1 cellular context compared by ENCODE assay signal in the genomic region with DNA sequence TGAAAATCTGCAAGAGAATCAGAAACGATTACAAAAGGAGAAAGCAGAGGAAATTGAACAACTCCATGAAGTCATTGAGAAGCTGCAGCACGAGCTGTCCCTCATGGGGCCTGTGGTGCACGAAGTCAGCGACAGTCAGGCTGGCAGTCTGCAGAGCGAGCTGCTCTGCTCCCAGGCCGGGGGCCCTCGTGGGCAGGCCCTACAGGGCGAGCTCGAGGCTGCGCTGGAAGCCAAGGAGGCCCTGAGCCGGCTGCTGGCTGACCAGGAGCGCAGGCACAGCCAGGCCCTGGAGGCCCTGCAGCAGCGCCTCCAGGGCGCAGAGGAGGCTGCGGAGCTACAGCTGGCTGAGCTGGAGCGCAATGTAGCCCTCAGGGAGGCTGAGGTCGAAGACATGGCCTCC.
TF ChIP-seq lines count a peak whose summit lies in the region.

No MANE protein-coding gene starts in this region.

TF ChIP-seq in HCT116, 20 proteins besides CTCF, POLR2A, EP300 and RAD21:
- TF ChIP-seq SRF (IDR thresholded peaks at IDR 0.05; ENCODE audit: low read depth) (no peak), SP1 (IDR thresholded peaks at IDR 0.05; ENCODE audit: low read depth) (no peak), ZNF274 (IDR thresholded peaks at IDR 0.05; ENCODE audit: low read depth, low read length) (no peak), SIN3A (IDR thresholded peaks at IDR 0.05; ENCODE audit: low read depth) (no peak), EZH2 (IDR thresholded peaks at IDR 0.05) (no peak), JUND (IDR thresholded peaks at IDR 0.05) (no peak), EZH2phosphoT487 (IDR thresholded peaks at IDR 0.05; ENCODE audit: borderline replicate concordance) (no peak), EGR1 (IDR thresholded peaks at IDR 0.05; ENCODE audit: low read depth) (no peak), CEBPB (IDR thresholded peaks at IDR 0.05; ENCODE audit: low read depth) (no peak), YY1 (IDR thresholded peaks at IDR 0.05; ENCODE audit: extremely low read depth, insufficient replicate concordance, low read depth, low read length) (no peak)
- TF ChIP-seq, protein P1, sequence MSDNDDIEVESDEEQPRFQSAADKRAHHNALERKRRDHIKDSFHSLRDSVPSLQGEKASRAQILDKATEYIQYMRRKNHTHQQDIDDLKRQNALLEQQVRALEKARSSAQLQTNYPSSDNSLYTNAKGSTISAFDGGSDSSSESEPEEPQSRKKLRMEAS (IDR thresholded peaks at IDR 0.05), result no peak
- TF ChIP-seq, protein P2, sequence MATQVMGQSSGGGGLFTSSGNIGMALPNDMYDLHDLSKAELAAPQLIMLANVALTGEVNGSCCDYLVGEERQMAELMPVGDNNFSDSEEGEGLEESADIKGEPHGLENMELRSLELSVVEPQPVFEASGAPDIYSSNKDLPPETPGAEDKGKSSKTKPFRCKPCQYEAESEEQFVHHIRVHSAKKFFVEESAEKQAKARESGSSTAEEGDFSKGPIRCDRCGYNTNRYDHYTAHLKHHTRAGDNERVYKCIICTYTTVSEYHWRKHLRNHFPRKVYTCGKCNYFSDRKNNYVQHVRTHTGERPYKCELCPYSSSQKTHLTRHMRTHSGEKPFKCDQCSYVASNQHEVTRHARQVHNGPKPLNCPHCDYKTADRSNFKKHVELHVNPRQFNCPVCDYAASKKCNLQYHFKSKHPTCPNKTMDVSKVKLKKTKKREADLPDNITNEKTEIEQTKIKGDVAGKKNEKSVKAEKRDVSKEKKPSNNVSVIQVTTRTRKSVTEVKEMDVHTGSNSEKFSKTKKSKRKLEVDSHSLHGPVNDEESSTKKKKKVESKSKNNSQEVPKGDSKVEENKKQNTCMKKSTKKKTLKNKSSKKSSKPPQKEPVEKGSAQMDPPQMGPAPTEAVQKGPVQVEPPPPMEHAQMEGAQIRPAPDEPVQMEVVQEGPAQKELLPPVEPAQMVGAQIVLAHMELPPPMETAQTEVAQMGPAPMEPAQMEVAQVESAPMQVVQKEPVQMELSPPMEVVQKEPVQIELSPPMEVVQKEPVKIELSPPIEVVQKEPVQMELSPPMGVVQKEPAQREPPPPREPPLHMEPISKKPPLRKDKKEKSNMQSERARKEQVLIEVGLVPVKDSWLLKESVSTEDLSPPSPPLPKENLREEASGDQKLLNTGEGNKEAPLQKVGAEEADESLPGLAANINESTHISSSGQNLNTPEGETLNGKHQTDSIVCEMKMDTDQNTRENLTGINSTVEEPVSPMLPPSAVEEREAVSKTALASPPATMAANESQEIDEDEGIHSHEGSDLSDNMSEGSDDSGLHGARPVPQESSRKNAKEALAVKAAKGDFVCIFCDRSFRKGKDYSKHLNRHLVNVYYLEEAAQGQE (IDR thresholded peaks at IDR 0.05; ENCODE audit: low read depth), result no peak
